In the genomic region with DNA sequence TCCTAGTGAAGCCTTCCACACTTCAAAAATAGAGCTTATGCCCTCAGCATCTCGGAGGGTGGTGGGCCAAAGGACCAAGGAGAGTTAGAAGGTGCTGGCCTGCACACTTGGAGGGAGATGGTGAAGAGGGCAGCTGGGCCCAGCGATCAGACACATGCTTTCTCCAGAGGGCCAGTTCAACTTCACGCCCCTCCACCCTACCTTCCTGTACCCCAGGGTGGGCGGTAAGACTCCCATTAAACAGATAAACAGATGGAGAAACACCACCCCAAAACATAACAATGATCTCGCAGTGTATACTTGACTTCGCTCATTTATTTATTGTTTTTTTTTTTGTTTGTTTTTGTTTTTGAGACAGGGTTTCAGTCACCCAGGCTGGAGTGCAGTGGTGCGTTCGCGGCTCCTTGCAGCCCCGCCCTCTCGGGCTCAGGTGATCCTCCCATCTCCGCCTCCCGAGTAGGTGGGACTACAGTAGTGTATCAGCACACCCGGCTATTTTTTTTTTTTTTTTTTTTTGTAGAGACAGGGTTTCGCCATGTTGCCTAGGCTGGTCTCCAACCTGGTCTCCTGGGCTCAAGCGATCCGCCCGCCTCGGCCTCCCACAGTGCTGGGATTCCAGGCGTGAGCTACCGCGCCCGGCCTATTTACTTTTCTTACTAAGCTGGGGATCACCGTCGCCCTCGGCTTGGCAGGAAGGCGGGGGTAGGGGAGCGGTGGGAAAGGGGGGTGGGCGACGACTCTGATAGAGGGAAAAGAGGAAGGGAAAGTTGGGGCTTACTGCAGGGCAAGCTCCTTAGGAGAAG, we compare ENCODE assay signal across 8 cellular contexts. TPM values are rescaled to one million over a fixed set of nuclear protein-coding genes. Genes with fewer than 3 reads are reported as not detected.
A peak's percentile ranks its signal among the peaks of the same experiment; 100 is the strongest.
DNase-seq lines count a peak whose midpoint lies in the region; ATAC-seq, FAIRE-seq and TF ChIP-seq lines count a peak whose summit lies in the region.

No MANE protein-coding gene starts in this region.

- in situ Hi-C loops in HepG2 (cut with HindIII; ENCODE audit: extremely low pct_ligation_motif_present, low pct_unique_long_range_greater_than_20kb): no loop called here

- no peaks in the 10 kb centered on the region for H3K9me3 ChIP-seq in HepG2 (ENCODE audit: low read length)

- POLR2A ChIA-PET in HepG2 (lab: Yijun Ruan, JAX): interaction anchor here (1.3 to 6.2 kb wide), 8 partner anchors 8 to 144 kb away, joined by 3 to 112 read pairs (median 18); a partner anchor contains a TSS

- BruUV-seq in HepG2 (replicated peaks; lab: Mats Ljungman, UMichigan): no TSS peak

- H3K4me3 ChIP-seq in GM12875 (ENCODE audit: low read depth, low read length) (peak overlapping the region; percentile 77), HepG2 (replicated peaks in 1 of 3; ENCODE audit: insufficient read depth in 1 of 3, low read depth in 2 of 3, low read length in 3 of 3) (peak overlapping the region; percentile 57 to 96 (median 64))

- no peaks in the 10 kb centered on the region for H4K20me1 ChIP-seq in HepG2 (ENCODE audit: insufficient read depth, low read length)

- FAIRE-seq in HepG2 (lab: Jason Lieb, UNC): peak; percentile 68

- intact Hi-C loops in HepG2 (cut with micrococcal nuclease; ENCODE audit: unreplicated experiment): loop anchor here (2.0 kb wide), 2 partner anchors 17 to 25 kb away; a partner anchor contains a TSS

- ATAC-seq in HG02884 (IDR thresholded peaks at IDR 0.05; ENCODE audit: unreplicated experiment) (peak; percentile 40), HepG2 (peak; percentile 80)
- peak; percentile 66 to 67 for ATAC-seq in activated CD4-positive, CD25-positive, alpha-beta regulatory T cell treated with anti-CD3 and anti-CD28 coated beads, Interleukin-2, amount 50 U/mL, for 24 hours

- H3K4me1 ChIP-seq in HepG2 (ENCODE audit: insufficient read depth, low read length): peaks cover 28% of the 10 kb centered on the region

- H3K79me2 ChIP-seq in HepG2 (ENCODE audit: insufficient read depth, low read length): peaks cover 7% of the 10 kb centered on the region

- no peak for TF ChIP-seq CTCF in GM12875 (IDR thresholded peaks at IDR 0.05; ENCODE audit: borderline replicate concordance, insufficient read depth, low read depth, low read length)
- TF ChIP-seq CTCF in HepG2 (CRISPR knock-in tag; IDR thresholded peaks at IDR 0.05): no peak

- peak overlapping the region; percentile 64 for H2AFZ ChIP-seq in HepG2 (ENCODE audit: low read length)

- TF ChIP-seq EP300 in HepG2 (IDR thresholded peaks at IDR 0.05; ENCODE audit: low read depth in 2 of 2, low read length in 2 of 2) (no peak), HepG2 (CRISPR knock-in tag; IDR thresholded peaks at IDR 0.05; ENCODE audit: borderline replicate concordance) (no peak)

- H3K27ac ChIP-seq in HepG2 (ENCODE audit: extremely low read length, insufficient read depth, low read length): peak overlapping the region; percentile 82

- TF ChIP-seq POLR2A in HepG2 (IDR thresholded peaks at IDR 0.05; ENCODE audit: insufficient read depth in 1 of 2, low read depth in 2 of 2, low read length in 2 of 2): no peak

- peak overlapping the region; percentile 88 for H3K9ac ChIP-seq in HepG2 (ENCODE audit: insufficient read depth, low read depth, low read length)

- peak overlapping the region; percentile 96 for H3K4me2 ChIP-seq in HepG2 (ENCODE audit: low read depth, low read length)

- no peak for TF ChIP-seq RAD21 in HepG2 (CRISPR knock-in tag; IDR thresholded peaks at IDR 0.05)

- peak; percentile 77 for DNase-seq in NCI-H2171 (lab: John Stamatoyannopoulos, UW)
- DNase-seq in cerebellar cortex (ENCODE audit: low spot score): peak; percentile 92
- peak; percentile 76 for DNase-seq in HepG2 (ENCODE audit: low spot score)
- DNase-seq in stimulated activated CD4-positive, alpha-beta T cell treated with anti-CD3 and anti-CD28 coated beads, TNF-alpha, amount 100 ng/mL, for 1 hour (ENCODE audit: low read depth in 3 of 3, low spot score in 1 of 3): peak; percentile 63 to 75 (median 68)
- DNase-seq in NCI-H524 treated with DMSO at 0.1 percent for 48 hours (lab: John Stamatoyannopoulos, UW): no peak

- peaks cover 1 to 4% of the 10 kb centered on the region in 2 experiments; a peak in 3 of 5 replicates for H3K36me3 ChIP-seq in HepG2 (replicated peaks in 1 of 2; ENCODE audit: control insufficient read depth in 1 of 2, insufficient read depth in 2 of 2, low read length in 2 of 2)

- H3K27me3 ChIP-seq in HepG2 (ENCODE audit: control insufficient read depth in 1 of 2, insufficient read depth in 2 of 2, low read length in 2 of 2): no peaks in the 10 kb centered on the region; a peak in 1 of 5 replicates

- WGBS in HepG2 (ENCODE audit: low lambda C conversion rate): 5% methylated on average over 30 of the region's 30 CpGs

- CTCF ChIA-PET in HepG2 (lab: Yijun Ruan, JAX; ENCODE audit: low intra/inter-chr PET ratio, low total read pairs): no interaction called here

RNA-seq across cellular contexts. Expression of a gene that starts 1.8 kb away (rescaled TPM):
- total RNA-seq in HepG2 (2016; rRNA removed; fragmentation: Illumina TruSeq; extraction: Trizol): 0.07 TPM in 1 of 2 replicates, not detected in the other
- 0.40 TPM in 1 of 2 replicates, not detected in the other for total RNA-seq in HepG2 (2016; cell fraction: cytosol; rRNA removed; fragmentation: Illumina TruSeq; extraction: Trizol; ENCODE audit: low read depth)
- total RNA-seq in HepG2 (2016; cell fraction: insoluble cytoplasmic fraction; rRNA removed; fragmentation: Illumina TruSeq; extraction: Trizol): not detected in 2 replicates
- 0.28 TPM in 1 of 2 replicates, not detected in the other for total RNA-seq in HepG2 (2016; cell fraction: membrane; rRNA removed; fragmentation: Illumina TruSeq; extraction: Trizol)
- total RNA-seq in HepG2 (2016; cell fraction: nucleus; rRNA removed; fragmentation: Illumina TruSeq; extraction: Trizol): not detected in 2 replicates
- polyA plus RNA-seq in HepG2 (2011; rRNA removed): 0.05 TPM in 2 replicates
- 0.12 and 0.17 TPM in 2 replicates for polyA plus RNA-seq in HepG2 (2011; cell fraction: cytosol; rRNA removed)
- 0.19 TPM in 1 of 2 replicates, not detected in the other for polyA plus RNA-seq in HepG2 (2011; cell fraction: nucleus; rRNA removed)
- polyA plus RNA-seq in HepG2 (2012): 1.3 TPM in 2 replicates
- polyA plus RNA-seq in HepG2 (2016; cell fraction: cytosol; fragmentation: Illumina TruSeq; extraction: Trizol; ENCODE audit: low read depth): 0.15 and 0.16 TPM in 2 replicates
- 0.26 TPM in 1 of 2 replicates, not detected in the other for polyA plus RNA-seq in HepG2 (2016; cell fraction: insoluble cytoplasmic fraction; fragmentation: Illumina TruSeq; extraction: Trizol; ENCODE audit: low read depth)
- 0.19 TPM in 1 of 2 replicates, not detected in the other for polyA plus RNA-seq in HepG2 (2016; cell fraction: membrane; fragmentation: Illumina TruSeq; extraction: Trizol; ENCODE audit: low read depth)
- not detected in 2 replicates for polyA plus RNA-seq in HepG2 (2016; cell fraction: nucleus; fragmentation: Illumina TruSeq; extraction: Trizol; ENCODE audit: insufficient read depth, low read depth)
- polyA minus RNA-seq in HepG2 (2011; rRNA and poly(A)+ RNA removed; ENCODE audit: low replicate concordance): 0.32 and 1.9 TPM in 2 replicates
- not detected in 2 replicates for polyA minus RNA-seq in HepG2 (2011; cell fraction: cytosol; rRNA and poly(A)+ RNA removed)
- 0.39 TPM in 1 of 2 replicates, not detected in the other for polyA minus RNA-seq in HepG2 (2011; cell fraction: nucleus; rRNA and poly(A)+ RNA removed)

RNA-seq across cellular contexts. Expression of a gene that starts 17.1 kb away (rescaled TPM):
- total RNA-seq in HepG2 (2016; rRNA removed; fragmentation: Illumina TruSeq; extraction: Trizol): 13.0 and 13.1 TPM in 2 replicates
- total RNA-seq in HepG2 (2016; cell fraction: cytosol; rRNA removed; fragmentation: Illumina TruSeq; extraction: Trizol; ENCODE audit: low read depth): 4.3 and 6.6 TPM in 2 replicates
- total RNA-seq in HepG2 (2016; cell fraction: insoluble cytoplasmic fraction; rRNA removed; fragmentation: Illumina TruSeq; extraction: Trizol): 11.4 and 14.7 TPM in 2 replicates
- total RNA-seq in HepG2 (2016; cell fraction: membrane; rRNA removed; fragmentation: Illumina TruSeq; extraction: Trizol): 8.6 and 10.3 TPM in 2 replicates
- 7.0 and 9.7 TPM in 2 replicates for total RNA-seq in HepG2 (2016; cell fraction: nucleus; rRNA removed; fragmentation: Illumina TruSeq; extraction: Trizol)
- polyA plus RNA-seq in HepG2 (2011; rRNA removed): 18.4 and 19.3 TPM in 2 replicates
- polyA plus RNA-seq in HepG2 (2011; cell fraction: cytosol; rRNA removed): 31.2 and 40.8 TPM in 2 replicates
- polyA plus RNA-seq in HepG2 (2011; cell fraction: nucleus; rRNA removed): 47.1 and 47.2 TPM in 2 replicates
- polyA plus RNA-seq in HepG2 (2012): 17.2 and 18.2 TPM in 2 replicates
- polyA plus RNA-seq in HepG2 (2016; cell fraction: cytosol; fragmentation: Illumina TruSeq; extraction: Trizol; ENCODE audit: low read depth): 8.4 and 10.7 TPM in 2 replicates
- 13.0 and 17.2 TPM in 2 replicates for polyA plus RNA-seq in HepG2 (2016; cell fraction: insoluble cytoplasmic fraction; fragmentation: Illumina TruSeq; extraction: Trizol; ENCODE audit: low read depth)
- 10.6 and 12.1 TPM in 2 replicates for polyA plus RNA-seq in HepG2 (2016; cell fraction: membrane; fragmentation: Illumina TruSeq; extraction: Trizol; ENCODE audit: low read depth)
- 20.9 and 24.8 TPM in 2 replicates for polyA plus RNA-seq in HepG2 (2016; cell fraction: nucleus; fragmentation: Illumina TruSeq; extraction: Trizol; ENCODE audit: insufficient read depth, low read depth)
- polyA minus RNA-seq in HepG2 (2011; rRNA and poly(A)+ RNA removed; ENCODE audit: low replicate concordance): 14.5 and 32.9 TPM in 2 replicates
- polyA minus RNA-seq in HepG2 (2011; cell fraction: cytosol; rRNA and poly(A)+ RNA removed): 6.2 and 7.1 TPM in 2 replicates
- 8.6 and 9.1 TPM in 2 replicates for polyA minus RNA-seq in HepG2 (2011; cell fraction: nucleus; rRNA and poly(A)+ RNA removed)

RNA-seq across cellular contexts. Expression of a gene that starts 28.9 kb away (rescaled TPM):
- 8.3 and 8.6 TPM in 2 replicates for total RNA-seq in HepG2 (2016; rRNA removed; fragmentation: Illumina TruSeq; extraction: Trizol)
- 3.2 and 3.3 TPM in 2 replicates for total RNA-seq in HepG2 (2016; cell fraction: cytosol; rRNA removed; fragmentation: Illumina TruSeq; extraction: Trizol; ENCODE audit: low read depth)
- total RNA-seq in HepG2 (2016; cell fraction: insoluble cytoplasmic fraction; rRNA removed; fragmentation: Illumina TruSeq; extraction: Trizol): 7.7 and 8.0 TPM in 2 replicates
- total RNA-seq in HepG2 (2016; cell fraction: membrane; rRNA removed; fragmentation: Illumina TruSeq; extraction: Trizol): 5.6 and 6.1 TPM in 2 replicates
- 3.3 and 3.6 TPM in 2 replicates for total RNA-seq in HepG2 (2016; cell fraction: nucleus; rRNA removed; fragmentation: Illumina TruSeq; extraction: Trizol)
- polyA plus RNA-seq in HepG2 (2011; rRNA removed): 4.3 and 6.4 TPM in 2 replicates
- 6.2 and 12.2 TPM in 2 replicates for polyA plus RNA-seq in HepG2 (2011; cell fraction: cytosol; rRNA removed)
- polyA plus RNA-seq in HepG2 (2011; cell fraction: nucleus; rRNA removed): 30.9 and 35.5 TPM in 2 replicates
- polyA plus RNA-seq in HepG2 (2012): 4.1 and 4.3 TPM in 2 replicates
- polyA plus RNA-seq in HepG2 (2016; cell fraction: cytosol; fragmentation: Illumina TruSeq; extraction: Trizol; ENCODE audit: low read depth): 2.7 and 3.5 TPM in 2 replicates
- polyA plus RNA-seq in HepG2 (2016; cell fraction: insoluble cytoplasmic fraction; fragmentation: Illumina TruSeq; extraction: Trizol; ENCODE audit: low read depth): 6.9 and 8.6 TPM in 2 replicates
- 4.3 and 4.4 TPM in 2 replicates for polyA plus RNA-seq in HepG2 (2016; cell fraction: membrane; fragmentation: Illumina TruSeq; extraction: Trizol; ENCODE audit: low read depth)
- polyA plus RNA-seq in HepG2 (2016; cell fraction: nucleus; fragmentation: Illumina TruSeq; extraction: Trizol; ENCODE audit: insufficient read depth, low read depth): 9.7 TPM in 2 replicates
- 3.8 and 4.9 TPM in 2 replicates for polyA minus RNA-seq in HepG2 (2011; rRNA and poly(A)+ RNA removed; ENCODE audit: low replicate concordance)
- 2.8 and 4.0 TPM in 2 replicates for polyA minus RNA-seq in HepG2 (2011; cell fraction: cytosol; rRNA and poly(A)+ RNA removed)
- polyA minus RNA-seq in HepG2 (2011; cell fraction: nucleus; rRNA and poly(A)+ RNA removed): 3.0 and 3.4 TPM in 2 replicates

RNA-seq across cellular contexts. Expression of a gene that starts 30.9 kb away (rescaled TPM):
- 0.11 and 0.35 TPM in 2 replicates for total RNA-seq in HepG2 (2016; rRNA removed; fragmentation: Illumina TruSeq; extraction: Trizol)
- 0.18 TPM in 1 of 2 replicates, not detected in the other for total RNA-seq in HepG2 (2016; cell fraction: cytosol; rRNA removed; fragmentation: Illumina TruSeq; extraction: Trizol; ENCODE audit: low read depth)
- total RNA-seq in HepG2 (2016; cell fraction: insoluble cytoplasmic fraction; rRNA removed; fragmentation: Illumina TruSeq; extraction: Trizol): 0.21 and 0.65 TPM in 2 replicates
- 0.34 and 0.62 TPM in 2 replicates for total RNA-seq in HepG2 (2016; cell fraction: membrane; rRNA removed; fragmentation: Illumina TruSeq; extraction: Trizol)
- 0.34 and 0.75 TPM in 2 replicates for total RNA-seq in HepG2 (2016; cell fraction: nucleus; rRNA removed; fragmentation: Illumina TruSeq; extraction: Trizol)
- polyA plus RNA-seq in HepG2 (2011; rRNA removed): 0.58 and 0.59 TPM in 2 replicates
- 0.10 and 0.36 TPM in 2 replicates for polyA plus RNA-seq in HepG2 (2011; cell fraction: cytosol; rRNA removed)
- polyA plus RNA-seq in HepG2 (2011; cell fraction: nucleus; rRNA removed): 3.4 and 4.7 TPM in 2 replicates
- 1.1 and 1.5 TPM in 2 replicates for polyA plus RNA-seq in HepG2 (2012)
- 0.15 and 0.31 TPM in 2 replicates for polyA plus RNA-seq in HepG2 (2016; cell fraction: cytosol; fragmentation: Illumina TruSeq; extraction: Trizol; ENCODE audit: low read depth)
- polyA plus RNA-seq in HepG2 (2016; cell fraction: insoluble cytoplasmic fraction; fragmentation: Illumina TruSeq; extraction: Trizol; ENCODE audit: low read depth): 0.29 and 0.33 TPM in 2 replicates
- polyA plus RNA-seq in HepG2 (2016; cell fraction: membrane; fragmentation: Illumina TruSeq; extraction: Trizol; ENCODE audit: low read depth): 0.44 and 0.48 TPM in 2 replicates
- 0.94 and 0.97 TPM in 2 replicates for polyA plus RNA-seq in HepG2 (2016; cell fraction: nucleus; fragmentation: Illumina TruSeq; extraction: Trizol; ENCODE audit: insufficient read depth, low read depth)
- 0.47 and 0.96 TPM in 2 replicates for polyA minus RNA-seq in HepG2 (2011; rRNA and poly(A)+ RNA removed; ENCODE audit: low replicate concordance)
- polyA minus RNA-seq in HepG2 (2011; cell fraction: cytosol; rRNA and poly(A)+ RNA removed): 0.44 TPM in 1 of 2 replicates, not detected in the other
- polyA minus RNA-seq in HepG2 (2011; cell fraction: nucleus; rRNA and poly(A)+ RNA removed): 0.87 and 1.2 TPM in 2 replicates

RNA-seq across cellular contexts. Expression of a gene that starts 53.0 kb away (rescaled TPM):
- total RNA-seq in HepG2 (2016; rRNA removed; fragmentation: Illumina TruSeq; extraction: Trizol): 62.8 and 69.4 TPM in 2 replicates
- 14.7 and 16.3 TPM in 2 replicates for total RNA-seq in HepG2 (2016; cell fraction: cytosol; rRNA removed; fragmentation: Illumina TruSeq; extraction: Trizol; ENCODE audit: low read depth)
- 63.0 and 73.2 TPM in 2 replicates for total RNA-seq in HepG2 (2016; cell fraction: insoluble cytoplasmic fraction; rRNA removed; fragmentation: Illumina TruSeq; extraction: Trizol)
- 32.7 and 37.9 TPM in 2 replicates for total RNA-seq in HepG2 (2016; cell fraction: membrane; rRNA removed; fragmentation: Illumina TruSeq; extraction: Trizol)
- 35.2 and 40.1 TPM in 2 replicates for total RNA-seq in HepG2 (2016; cell fraction: nucleus; rRNA removed; fragmentation: Illumina TruSeq; extraction: Trizol)
- polyA plus RNA-seq in HepG2 (2011; rRNA removed): 59.6 and 75.9 TPM in 2 replicates
- 51.7 and 56.1 TPM in 2 replicates for polyA plus RNA-seq in HepG2 (2011; cell fraction: cytosol; rRNA removed)
- 46.8 and 55.9 TPM in 2 replicates for polyA plus RNA-seq in HepG2 (2011; cell fraction: nucleus; rRNA removed)
- polyA plus RNA-seq in HepG2 (2012): 33.3 and 42.9 TPM in 2 replicates
- 13.4 and 14.5 TPM in 2 replicates for polyA plus RNA-seq in HepG2 (2016; cell fraction: cytosol; fragmentation: Illumina TruSeq; extraction: Trizol; ENCODE audit: low read depth)
- 64.8 and 71.3 TPM in 2 replicates for polyA plus RNA-seq in HepG2 (2016; cell fraction: insoluble cytoplasmic fraction; fragmentation: Illumina TruSeq; extraction: Trizol; ENCODE audit: low read depth)
- 24.6 and 24.8 TPM in 2 replicates for polyA plus RNA-seq in HepG2 (2016; cell fraction: membrane; fragmentation: Illumina TruSeq; extraction: Trizol; ENCODE audit: low read depth)
- polyA plus RNA-seq in HepG2 (2016; cell fraction: nucleus; fragmentation: Illumina TruSeq; extraction: Trizol; ENCODE audit: insufficient read depth, low read depth): 49.5 and 54.0 TPM in 2 replicates
- polyA minus RNA-seq in HepG2 (2011; rRNA and poly(A)+ RNA removed; ENCODE audit: low replicate concordance): 150 and 215 TPM in 2 replicates
- polyA minus RNA-seq in HepG2 (2011; cell fraction: cytosol; rRNA and poly(A)+ RNA removed): 37.5 and 44.2 TPM in 2 replicates
- 29.6 and 42.6 TPM in 2 replicates for polyA minus RNA-seq in HepG2 (2011; cell fraction: nucleus; rRNA and poly(A)+ RNA removed)
